ENCODE assay signal across 1 cellular context in the genomic region with DNA sequence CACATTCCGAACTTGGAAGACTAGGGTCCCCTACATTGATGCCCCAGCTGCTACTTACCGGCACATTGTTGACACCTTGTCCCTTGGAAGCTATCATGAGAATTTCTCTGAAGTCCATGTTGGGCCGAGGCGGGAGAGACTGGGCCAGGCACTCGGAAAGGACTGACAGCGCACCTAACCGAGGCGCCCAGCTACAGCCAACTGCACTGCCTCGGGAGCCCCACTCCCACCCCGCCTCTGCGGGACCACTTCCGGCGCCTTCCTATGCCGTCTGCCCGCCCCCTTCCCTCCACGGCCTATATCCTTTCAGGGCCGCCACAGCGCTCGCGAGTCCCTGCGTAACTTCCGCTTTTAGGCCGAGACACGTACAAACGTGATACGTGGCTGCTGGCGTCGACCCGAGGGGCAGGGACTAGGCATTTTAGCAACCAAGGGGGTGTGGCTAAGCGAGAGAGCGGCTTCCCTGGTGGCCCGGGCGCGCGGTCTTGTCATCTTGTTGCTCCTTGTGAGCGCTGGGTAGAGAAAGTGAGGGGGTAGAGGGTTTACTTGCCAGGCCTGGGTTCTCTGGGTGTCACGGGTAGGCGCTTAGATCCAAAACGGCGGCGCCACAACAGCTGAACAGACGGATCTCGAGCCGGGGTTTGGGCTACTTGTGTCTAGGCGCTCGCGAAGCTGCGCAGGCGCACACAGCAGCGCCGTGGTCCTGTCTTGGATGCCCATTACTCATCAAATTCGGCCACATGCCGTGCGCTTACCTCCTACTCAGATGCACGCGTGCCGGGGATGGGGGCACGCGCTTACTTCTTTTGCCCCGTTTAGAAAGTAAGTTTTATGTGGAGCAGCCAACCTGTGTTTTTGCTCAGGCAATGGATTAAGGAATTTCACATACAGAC.
TF ChIP-seq lines count a peak whose summit lies in the region.

A gene with protein sequence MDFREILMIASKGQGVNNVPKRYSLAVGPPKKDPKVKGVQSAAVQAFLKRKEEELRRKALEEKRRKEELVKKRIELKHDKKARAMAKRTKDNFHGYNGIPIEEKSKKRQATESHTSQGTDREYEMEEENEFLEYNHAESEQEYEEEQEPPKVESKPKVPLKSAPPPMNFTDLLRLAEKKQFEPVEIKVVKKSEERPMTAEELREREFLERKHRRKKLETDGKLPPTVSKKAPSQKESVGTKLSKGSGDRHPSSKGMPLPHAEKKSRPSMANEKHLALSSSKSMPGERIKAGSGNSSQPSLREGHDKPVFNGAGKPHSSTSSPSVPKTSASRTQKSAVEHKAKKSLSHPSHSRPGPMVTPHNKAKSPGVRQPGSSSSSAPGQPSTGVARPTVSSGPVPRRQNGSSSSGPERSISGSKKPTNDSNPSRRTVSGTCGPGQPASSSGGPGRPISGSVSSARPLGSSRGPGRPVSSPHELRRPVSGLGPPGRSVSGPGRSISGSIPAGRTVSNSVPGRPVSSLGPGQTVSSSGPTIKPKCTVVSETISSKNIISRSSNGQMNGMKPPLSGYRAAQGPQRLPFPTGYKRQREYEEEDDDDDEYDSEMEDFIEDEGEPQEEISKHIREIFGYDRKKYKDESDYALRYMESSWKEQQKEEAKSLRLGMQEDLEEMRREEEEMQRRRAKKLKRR (minus strand): TSS at position 203 of the 893 bp plus-strand sequence. CDS start 85 bp downstream, at position 118.

TF ChIP-seq in HepG2, 621 proteins besides CTCF, POLR2A, EP300 and RAD21 (continued from another document and continues in another):
- TF ChIP-seq ZNF567 (CRISPR knock-in tag; IDR thresholded peaks at IDR 0.05; ENCODE audit: borderline replicate concordance) = no peak
- no peak for TF ChIP-seq ZNF282 (IDR thresholded peaks at IDR 0.05; ENCODE audit: partially characterized antibody)
- TF ChIP-seq PPARG (CRISPR knock-in tag; conservative IDR thresholded peaks at IDR 0.05) = no peak
- TF ChIP-seq ZNF225 (CRISPR knock-in tag; IDR thresholded peaks at IDR 0.05) = no peak
- TF ChIP-seq, protein P1, sequence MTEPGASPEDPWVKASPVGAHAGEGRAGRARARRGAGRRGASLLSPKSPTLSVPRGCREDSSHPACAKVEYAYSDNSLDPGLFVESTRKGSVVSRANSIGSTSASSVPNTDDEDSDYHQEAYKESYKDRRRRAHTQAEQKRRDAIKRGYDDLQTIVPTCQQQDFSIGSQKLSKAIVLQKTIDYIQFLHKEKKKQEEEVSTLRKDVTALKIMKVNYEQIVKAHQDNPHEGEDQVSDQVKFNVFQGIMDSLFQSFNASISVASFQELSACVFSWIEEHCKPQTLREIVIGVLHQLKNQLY (CRISPR knock-in tag; IDR thresholded peaks at IDR 0.05) = peak; percentile 60; the same call in 1 of the 2 replicates
- no peak for TF ChIP-seq ZFYVE20 (CRISPR knock-in tag; IDR thresholded peaks at IDR 0.05; ENCODE audit: borderline replicate concordance, low read depth)
- TF ChIP-seq ZNF75D (CRISPR knock-in tag; IDR thresholded peaks at IDR 0.05; ENCODE audit: borderline replicate concordance) = no peak
- TF ChIP-seq, protein P2, sequence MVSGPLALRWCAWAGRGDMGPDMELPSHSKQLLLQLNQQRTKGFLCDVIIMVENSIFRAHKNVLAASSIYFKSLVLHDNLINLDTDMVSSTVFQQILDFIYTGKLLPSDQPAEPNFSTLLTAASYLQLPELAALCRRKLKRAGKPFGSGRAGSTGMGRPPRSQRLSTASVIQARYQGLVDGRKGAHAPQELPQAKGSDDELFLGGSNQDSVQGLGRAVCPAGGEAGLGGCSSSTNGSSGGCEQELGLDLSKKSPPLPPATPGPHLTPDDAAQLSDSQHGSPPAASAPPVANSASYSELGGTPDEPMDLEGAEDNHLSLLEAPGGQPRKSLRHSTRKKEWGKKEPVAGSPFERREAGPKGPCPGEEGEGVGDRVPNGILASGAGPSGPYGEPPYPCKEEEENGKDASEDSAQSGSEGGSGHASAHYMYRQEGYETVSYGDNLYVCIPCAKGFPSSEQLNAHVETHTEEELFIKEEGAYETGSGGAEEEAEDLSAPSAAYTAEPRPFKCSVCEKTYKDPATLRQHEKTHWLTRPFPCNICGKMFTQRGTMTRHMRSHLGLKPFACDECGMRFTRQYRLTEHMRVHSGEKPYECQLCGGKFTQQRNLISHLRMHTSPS (CRISPR knock-in tag; IDR thresholded peaks at IDR 0.05; ENCODE audit: low read depth) = no peak
- no peak for TF ChIP-seq SETDB1 (CRISPR knock-in tag; IDR thresholded peaks at IDR 0.05; ENCODE audit: borderline replicate concordance)
- no peak for TF ChIP-seq FOXO1 (CRISPR knock-in tag; IDR thresholded peaks at IDR 0.05)
- no peak for TF ChIP-seq ZBTB49 (CRISPR knock-in tag; IDR thresholded peaks at IDR 0.05; ENCODE audit: borderline replicate concordance)
- TF ChIP-seq HBP1 (CRISPR knock-in tag; IDR thresholded peaks at IDR 0.05; ENCODE audit: low read depth) = peak; percentile 86
- TF ChIP-seq HMG20A (CRISPR knock-in tag; IDR thresholded peaks at IDR 0.05; ENCODE audit: borderline replicate concordance) = no peak
- peak; percentile 99 for TF ChIP-seq KAT8 (CRISPR knock-in tag; IDR thresholded peaks at IDR 0.05)
- no peak for TF ChIP-seq NR2F1 (CRISPR knock-in tag; IDR thresholded peaks at IDR 0.05)
- TF ChIP-seq ZKSCAN8 (CRISPR knock-in tag; IDR thresholded peaks at IDR 0.05; ENCODE audit: borderline replicate concordance) = 0 out of 2 replicates have a peak, but pooled peaks have one; percentile 48
- no peak; the same call in 1 of the 2 replicates for TF ChIP-seq MEIS2 (CRISPR knock-in tag; IDR thresholded peaks at IDR 0.05)
- peak; percentile 100 for TF ChIP-seq HOXA3 (CRISPR knock-in tag; IDR thresholded peaks at IDR 0.05)
- TF ChIP-seq ZKSCAN1 (IDR thresholded peaks at IDR 0.05; ENCODE audit: low read length) = no peak
- no peak for TF ChIP-seq SMAD1 (CRISPR knock-in tag; IDR thresholded peaks at IDR 0.05; ENCODE audit: borderline replicate concordance, low read depth)
- peak; percentile 84 for TF ChIP-seq ZNF772 (CRISPR knock-in tag; IDR thresholded peaks at IDR 0.05)
- no peak for TF ChIP-seq PBX3 (CRISPR knock-in tag; IDR thresholded peaks at IDR 0.05; ENCODE audit: borderline replicate concordance)
- peak; percentile 87 for TF ChIP-seq ZFX (CRISPR knock-in tag; IDR thresholded peaks at IDR 0.05; ENCODE audit: low read depth)
- TF ChIP-seq, protein P3, sequence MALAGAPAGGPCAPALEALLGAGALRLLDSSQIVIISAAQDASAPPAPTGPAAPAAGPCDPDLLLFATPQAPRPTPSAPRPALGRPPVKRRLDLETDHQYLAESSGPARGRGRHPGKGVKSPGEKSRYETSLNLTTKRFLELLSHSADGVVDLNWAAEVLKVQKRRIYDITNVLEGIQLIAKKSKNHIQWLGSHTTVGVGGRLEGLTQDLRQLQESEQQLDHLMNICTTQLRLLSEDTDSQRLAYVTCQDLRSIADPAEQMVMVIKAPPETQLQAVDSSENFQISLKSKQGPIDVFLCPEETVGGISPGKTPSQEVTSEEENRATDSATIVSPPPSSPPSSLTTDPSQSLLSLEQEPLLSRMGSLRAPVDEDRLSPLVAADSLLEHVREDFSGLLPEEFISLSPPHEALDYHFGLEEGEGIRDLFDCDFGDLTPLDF (CRISPR knock-in tag; IDR thresholded peaks at IDR 0.05) = 0 out of 2 replicates have a peak, but pooled peaks have one; percentile 15
- peak; percentile 71; the same call in 1 of the 2 replicates for TF ChIP-seq CBFB (CRISPR knock-in tag; IDR thresholded peaks at IDR 0.05)
- TF ChIP-seq, protein P4, sequence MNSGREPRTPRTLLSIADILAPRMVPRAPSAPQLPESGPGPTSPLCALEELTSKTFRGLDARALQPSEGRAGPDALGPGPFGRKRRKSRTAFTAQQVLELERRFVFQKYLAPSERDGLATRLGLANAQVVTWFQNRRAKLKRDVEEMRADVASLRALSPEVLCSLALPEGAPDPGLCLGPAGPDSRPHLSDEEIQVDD (CRISPR knock-in tag; IDR thresholded peaks at IDR 0.05; ENCODE audit: borderline replicate concordance) = no peak
- TF ChIP-seq, protein P5, sequence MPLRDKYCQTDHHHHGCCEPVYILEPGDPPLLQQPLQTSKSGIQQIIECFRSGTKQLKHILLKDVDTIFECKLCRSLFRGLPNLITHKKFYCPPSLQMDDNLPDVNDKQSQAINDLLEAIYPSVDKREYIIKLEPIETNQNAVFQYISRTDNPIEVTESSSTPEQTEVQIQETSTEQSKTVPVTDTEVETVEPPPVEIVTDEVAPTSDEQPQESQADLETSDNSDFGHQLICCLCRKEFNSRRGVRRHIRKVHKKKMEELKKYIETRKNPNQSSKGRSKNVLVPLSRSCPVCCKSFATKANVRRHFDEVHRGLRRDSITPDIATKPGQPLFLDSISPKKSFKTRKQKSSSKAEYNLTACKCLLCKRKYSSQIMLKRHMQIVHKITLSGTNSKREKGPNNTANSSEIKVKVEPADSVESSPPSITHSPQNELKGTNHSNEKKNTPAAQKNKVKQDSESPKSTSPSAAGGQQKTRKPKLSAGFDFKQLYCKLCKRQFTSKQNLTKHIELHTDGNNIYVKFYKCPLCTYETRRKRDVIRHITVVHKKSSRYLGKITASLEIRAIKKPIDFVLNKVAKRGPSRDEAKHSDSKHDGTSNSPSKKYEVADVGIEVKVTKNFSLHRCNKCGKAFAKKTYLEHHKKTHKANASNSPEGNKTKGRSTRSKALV (CRISPR knock-in tag; IDR thresholded peaks at IDR 0.05) = no peak
- TF ChIP-seq ZNF230 (CRISPR knock-in tag; IDR thresholded peaks at IDR 0.05) = peak; percentile 77; the same call in 1 of the 2 replicates
- no peak for TF ChIP-seq ZFP41 (CRISPR knock-in tag; IDR thresholded peaks at IDR 0.05; ENCODE audit: borderline replicate concordance)
- TF ChIP-seq ZKSCAN5 (CRISPR knock-in tag; IDR thresholded peaks at IDR 0.05) = no peak
- TF ChIP-seq PRMT3 (CRISPR knock-in tag; IDR thresholded peaks at IDR 0.05; ENCODE audit: borderline replicate concordance, low read depth) = no peak
- TF ChIP-seq BHLHE40 (IDR thresholded peaks at IDR 0.05; ENCODE audit: low read length) = peak; percentile 69
- TF ChIP-seq TOE1 (CRISPR knock-in tag; IDR thresholded peaks at IDR 0.05) = 0 out of 2 replicates have a peak, but pooled peaks have one; percentile 13
- no peak for TF ChIP-seq GATA4 (IDR thresholded peaks at IDR 0.05; ENCODE audit: borderline replicate concordance, low read depth)
- TF ChIP-seq TERF1 (CRISPR knock-in tag; IDR thresholded peaks at IDR 0.05) = no peak
- peak; percentile 60; the same call in 1 of the 2 replicates for TF ChIP-seq MIER3 (CRISPR knock-in tag; IDR thresholded peaks at IDR 0.05; ENCODE audit: borderline replicate concordance)
- TF ChIP-seq MXD4 (CRISPR knock-in tag; IDR thresholded peaks at IDR 0.05) = peak; percentile 53; the same call in 1 of the 2 replicates
- TF ChIP-seq SMARCE1 (IDR thresholded peaks at IDR 0.05; ENCODE audit: borderline replicate concordance) = no peak
- TF ChIP-seq TCF7 (IDR thresholded peaks at IDR 0.05; ENCODE audit: low read depth) = no peak
- TF ChIP-seq REL (CRISPR knock-in tag; conservative IDR thresholded peaks at IDR 0.05) = no peak
- no peak for TF ChIP-seq ETS1 (CRISPR knock-in tag; IDR thresholded peaks at IDR 0.05)
- no peak for TF ChIP-seq NFATC3 (CRISPR knock-in tag; IDR thresholded peaks at IDR 0.05)
